In the genomic region with DNA sequence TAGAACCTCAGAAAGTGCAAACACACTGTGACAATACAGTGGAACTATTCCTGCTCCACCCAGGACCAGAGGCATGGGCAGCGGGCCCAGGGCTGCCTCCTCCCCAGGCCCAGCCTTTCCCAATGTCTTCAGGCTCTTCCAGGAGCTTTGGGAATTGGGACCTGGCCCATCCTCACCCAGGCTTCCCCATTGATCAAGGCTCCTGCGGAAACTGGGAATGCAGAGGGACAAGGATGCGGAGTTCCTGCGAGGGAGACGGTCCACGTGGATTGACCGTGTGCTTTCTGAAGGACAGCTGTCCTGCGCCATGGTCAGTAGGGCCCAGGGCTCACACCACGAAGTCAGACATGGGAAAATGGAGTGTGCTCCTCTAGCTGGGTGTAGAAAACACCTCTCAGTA, we compare ENCODE assay signal across 15 cellular contexts. TPM values are rescaled to one million over a fixed set of nuclear protein-coding genes. Genes with fewer than 3 reads are reported as not detected.
A peak's percentile ranks its signal among the peaks of the same experiment; 100 is the strongest.
DNase-seq lines count a peak whose midpoint lies in the region; ATAC-seq and TF ChIP-seq lines count a peak whose summit lies in the region.
"Had no signal": no experiment of that assay in that cellular context is flagged by ENCODE, and none has a peak within 500 bp of the region (broad histone marks: within the 10 kb centered on the region; RNA-seq: fewer than 3 reads in every experiment).

No MANE protein-coding gene starts in this region.

- ATAC-seq in lower lobe of right lung (no peak), HG03457 (IDR thresholded peaks at IDR 0.05; ENCODE audit: unreplicated experiment) (no peak), GM21381 (IDR thresholded peaks at IDR 0.05; ENCODE audit: unreplicated experiment) (no peak)
- ATAC-seq: HepG2 had no signal

- peak overlapping the region; percentile 8 for H3K9ac ChIP-seq in adipocyte (ENCODE audit: low read length)
- H3K9ac ChIP-seq: KMS-11 had no signal

- no peak for TF ChIP-seq CTCF in lower lobe of right lung (IDR thresholded peaks at IDR 0.05)

- no peaks in the 10 kb centered on the region for H3K9me3 ChIP-seq in adipocyte (ENCODE audit: control insufficient read depth, low read length)
- H3K9me3 ChIP-seq in lower lobe of right lung: no peaks in the 10 kb centered on the region

- H3K4me1 ChIP-seq in adipocyte (ENCODE audit: control insufficient read depth, insufficient read depth, low read length): peaks cover 26% of the 10 kb centered on the region
- no peaks in the 10 kb centered on the region for H3K4me1 ChIP-seq in lower lobe of right lung

- intact Hi-C loops in lower lobe of right lung (cut with DNase I): no loop called here

- H3K27me3 ChIP-seq in adipocyte (replicated peaks; ENCODE audit: control insufficient read depth, insufficient read depth, low read length) (no peaks in the 10 kb centered on the region), lower lobe of right lung (ENCODE audit: low read depth) (no peaks in the 10 kb centered on the region)

- DNase-seq in 8988T: peak; percentile 4
- DNase-seq in GM03348 (ENCODE audit: low spot score): peak; percentile 28
- DNase-seq in adipocyte (ENCODE audit: low read depth): peak; percentile 50
- peak; percentile 15 for DNase-seq in lower lobe of right lung
- DNase-seq in inferior parietal cortex (ENCODE audit: extremely low spot score): no peak
- no peak for DNase-seq in AG08396 (ENCODE audit: low spot score)
- DNase-seq: CD4-positive, CD25-positive, alpha-beta regulatory T cell; NCI-H1436; NCI-H510A treated with DMSO at 0.1 percent for 48 hours; NCI-H82; PC-9 had no signal

- H3K36me3 ChIP-seq in adipocyte (ENCODE audit: control insufficient read depth, insufficient read depth, low read length, severe bottlenecking): no peaks in the 10 kb centered on the region
- H3K36me3 ChIP-seq in lower lobe of right lung: no peaks in the 10 kb centered on the region

- no peak overlapping the region for H3K27ac ChIP-seq in lower lobe of right lung
- H3K27ac ChIP-seq: KMS-11, PC-9 had no signal

- peak overlapping the region; percentile 18 for H3K4me3 ChIP-seq in adipocyte (ENCODE audit: low read length)
- no peak overlapping the region for H3K4me3 ChIP-seq in lower lobe of right lung
- H3K4me3 ChIP-seq: PC-9 had no signal

RNA-seq across cellular contexts. Expression of gene CSGALNACT2, which starts 56.6 kb away (rescaled TPM):
- total RNA-seq in lower lobe of right lung: 36.4 TPM

Comparison
In these comparisons a context has a peak if more than half of its experiments do, and no peak if none do; other contexts are left out.
1. DNase-seq: peak in 8988T (single experiment), GM03348 (single experiment), adipocyte (single experiment) and lower lobe of right lung (single experiment); none in inferior parietal cortex (single experiment) and AG08396 (single experiment).